Comparison of ENCODE assay signal across 17 cellular contexts in the genomic region with DNA sequence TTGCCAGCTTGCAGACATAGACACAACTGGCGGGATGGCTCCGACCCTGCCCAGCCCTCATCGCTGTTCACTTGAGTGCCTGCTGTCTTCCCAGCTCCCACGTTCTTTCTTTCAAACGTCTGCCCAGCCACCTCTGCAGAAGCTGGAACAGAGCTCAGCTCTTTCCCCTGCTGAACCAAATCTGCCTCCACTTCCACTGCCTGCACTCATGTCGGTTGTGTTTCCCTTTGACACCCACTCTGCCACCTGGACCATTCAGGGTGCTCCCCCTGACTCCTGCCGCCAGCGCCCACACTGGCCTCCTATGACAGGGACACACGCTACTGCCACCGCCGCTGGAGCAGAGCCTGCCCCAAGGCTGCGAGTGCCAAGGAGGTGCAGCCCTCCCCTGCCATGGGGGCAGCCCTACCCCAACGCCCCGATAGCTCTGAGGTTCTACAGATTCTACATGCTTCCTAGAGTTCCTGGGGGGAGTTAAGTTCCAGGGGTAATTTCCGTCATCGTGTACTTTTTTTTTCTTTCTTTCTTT.
"Had no signal": no experiment of that assay in that cellular context is flagged by ENCODE, and none has a peak within 500 bp of the region (broad histone marks: within the 10 kb centered on the region; RNA-seq: fewer than 3 reads in every experiment).

No MANE protein-coding gene starts in this region.

- H3K9me3 Mint-ChIP-seq: memory B cell; stimulated activated memory B cell treated with anti-CD40 and anti-IgM and Interleukin-4, amounts not matched to agents 10 μg/mL and 1 μg/mL and 100 μg/mL, for 72 hours had no signal

- DNase-seq: activated CD4-positive, alpha-beta T cell treated with anti-CD3 and anti-CD28 coated beads, Interleukin-2, amount 50 U/mL, for 48 hours; activated effector memory CD4-positive, alpha-beta T cell treated with Interleukin-2 at 50 U/mL for 16 hours; activated naive CD4-positive, alpha-beta T cell treated with anti-CD3 and anti-CD28 coated beads, Interleukin-2, amount 10 ng/mL, durations not matched to agents 7 days and 5 days; activated naive CD8-positive, alpha-beta T cell treated with anti-CD3 and anti-CD28 coated beads, Interleukin-2, amount 50 U/mL, for 24 hours; activated T-cell treated with anti-CD3 and anti-CD28 coated beads, Interleukin-2, amount 50 U/mL, for 72 hours; cerebellar nuclear complex; hippocampal formation; occipital lobe; sigmoid colon; stimulated activated CD4-positive, alpha-beta T cell treated with anti-CD3 and anti-CD28 coated beads, Interleukin-15, amount 100 ng/mL, for 24 hours; stomach; T1000 had no signal

- H3K27ac Mint-ChIP-seq: activated naive CD4-positive, alpha-beta T cell treated with anti-CD3 and anti-CD28 coated beads, Interleukin-2, amount 10 ng/mL, durations not matched to agents 7 days and 5 days; activated naive CD8-positive, alpha-beta T cell treated with anti-CD3 and anti-CD28 coated beads, Interleukin-2, amount 50 U/mL, for 24 hours; activated T-cell treated with anti-CD3 and anti-CD28 coated beads, Interleukin-2, amount 50 U/mL, for 72 hours; memory B cell; nephron progenitor cell; stimulated activated memory B cell treated with anti-CD40 and anti-IgM and Interleukin-4, amounts not matched to agents 10 μg/mL and 1 μg/mL and 100 μg/mL, for 72 hours; T-helper 1 cell treated with Interleukin-12 subunit alpha and Interleukin-12 subunit beta and Interleukin-4 antibody, amounts not matched to agents 30 μg/mL and 1 μg/mL, for 36 hours; WTC11 had no signal

- H3K4me3 Mint-ChIP-seq: activated naive CD4-positive, alpha-beta T cell treated with anti-CD3 and anti-CD28 coated beads, Interleukin-2, amount 10 ng/mL, durations not matched to agents 7 days and 5 days; activated naive CD8-positive, alpha-beta T cell treated with anti-CD3 and anti-CD28 coated beads, Interleukin-2, amount 50 U/mL, for 24 hours; activated T-cell treated with anti-CD3 and anti-CD28 coated beads, Interleukin-2, amount 50 U/mL, for 72 hours; memory B cell; nephron progenitor cell; stimulated activated memory B cell treated with anti-CD40 and anti-IgM and Interleukin-4, amounts not matched to agents 10 μg/mL and 1 μg/mL and 100 μg/mL, for 72 hours; T-helper 1 cell treated with Interleukin-12 subunit alpha and Interleukin-12 subunit beta and Interleukin-4 antibody, amounts not matched to agents 30 μg/mL and 1 μg/mL, for 36 hours; WTC11 had no signal

- H3K36me3 Mint-ChIP-seq: memory B cell; stimulated activated memory B cell treated with anti-CD40 and anti-IgM and Interleukin-4, amounts not matched to agents 10 μg/mL and 1 μg/mL and 100 μg/mL, for 72 hours had no signal
